In the genomic region with DNA sequence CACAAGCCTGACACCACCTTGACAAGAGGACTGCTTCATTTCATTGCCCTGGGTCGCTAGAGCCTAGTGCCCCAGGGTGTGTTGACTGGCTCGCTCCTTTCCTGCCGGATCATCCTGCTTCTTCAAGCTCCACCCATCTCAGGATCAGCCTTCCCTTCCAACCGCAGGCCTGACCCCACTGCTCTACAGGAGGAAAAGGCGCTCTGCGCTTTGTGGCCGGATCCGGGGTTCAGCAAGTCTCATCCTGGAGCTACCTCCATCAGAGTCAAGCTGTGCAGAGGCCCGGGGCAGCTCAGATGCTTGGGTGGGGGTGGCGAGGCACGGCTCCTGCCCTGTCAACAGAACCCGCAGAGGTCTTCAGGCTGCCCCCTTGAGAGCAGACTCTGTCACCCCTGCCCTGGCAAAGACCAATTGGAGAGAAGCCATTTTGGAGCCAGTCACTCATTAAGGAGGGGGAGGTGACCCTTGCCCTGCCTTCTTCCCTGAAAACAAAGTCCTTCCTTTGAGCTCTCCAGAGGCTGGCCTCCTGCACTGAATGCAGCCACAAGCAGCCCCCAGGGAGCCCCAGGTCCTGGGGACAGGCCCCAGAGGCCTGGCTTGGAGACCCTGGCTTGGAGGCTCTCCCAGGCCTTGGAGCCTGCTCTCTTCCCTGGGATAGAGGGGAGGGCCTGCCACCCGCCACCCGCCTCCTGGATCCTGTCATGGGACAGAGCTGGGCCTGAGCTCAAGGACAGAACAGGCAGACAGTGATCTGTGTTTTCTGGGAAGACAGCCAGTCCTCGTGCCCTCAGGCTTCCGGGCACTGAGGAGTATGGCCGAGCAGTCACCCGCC, we compare ENCODE assay signal across 7 cellular contexts.
DNase-seq lines count a peak whose midpoint lies in the region; ATAC-seq and TF ChIP-seq lines count a peak whose summit lies in the region.

No MANE protein-coding gene starts in this region.

- H3K4me3 Mint-ChIP-seq in activated CD4-positive, alpha-beta T cell treated with anti-CD3 and anti-CD28 coated beads, Interleukin-2, amount 10 ng/mL, durations not matched to agents 24 days and 14 days, result no peak overlapping the region

- H3K36me3 Mint-ChIP-seq in activated CD4-positive, alpha-beta T cell treated with anti-CD3 and anti-CD28 coated beads, Interleukin-2, amount 10 ng/mL, durations not matched to agents 24 days and 14 days (ENCODE audit: low read depth), result no peaks in the 10 kb centered on the region

- TF ChIP-seq CTCF in RWPE1 (conservative IDR thresholded peaks at IDR 0.05; ENCODE audit: low read depth) (no peak), mucosa of descending colon (IDR thresholded peaks at IDR 0.05) (no peak)

- H3K27ac Mint-ChIP-seq in activated CD4-positive, alpha-beta T cell treated with anti-CD3 and anti-CD28 coated beads, Interleukin-2, amount 10 ng/mL, durations not matched to agents 24 days and 14 days, result no peak overlapping the region

- peak overlapping the region; percentile 78 for H3K27ac ChIP-seq in RWPE1

- H3K9me3 Mint-ChIP-seq in activated CD4-positive, alpha-beta T cell treated with anti-CD3 and anti-CD28 coated beads, Interleukin-2, amount 10 ng/mL, durations not matched to agents 24 days and 14 days, result no peaks in the 10 kb centered on the region

- ATAC-seq in esophagus mucosa (peak; percentile 64), mucosa of descending colon (peak; percentile 43)
- no peak for ATAC-seq in activated CD4-positive, CD25-positive, alpha-beta regulatory T cell treated with anti-CD3 and anti-CD28 coated beads, Interleukin-2, amount 50 U/mL, for 24 hours

- no peak for DNase-seq in RWPE1 (ENCODE audit: low spot score)
- DNase-seq in mucosa of descending colon, result peak; percentile 36 to 65 (median 42)
- DNase-seq in ureter (ENCODE audit: low spot score), result peak; percentile 89
- no peak for DNase-seq in activated CD4-positive, alpha-beta T cell treated with anti-CD3 and anti-CD28 coated beads, Interleukin-2, amount 10 ng/mL, durations not matched to agents 24 days and 14 days
- no peak for DNase-seq in iPS-NIHi11 (ENCODE audit: low spot score)

- intact Hi-C loops in mucosa of descending colon (cut with DNase I, micrococcal nuclease), result no loop called here
- intact Hi-C loops in activated CD4-positive, alpha-beta T cell treated with anti-CD3 and anti-CD28 coated beads, Interleukin-2, amount 10 ng/mL, durations not matched to agents 24 days and 14 days (cut with micrococcal nuclease), result no loop called here

- H3K4me1 ChIP-seq in mucosa of descending colon (ENCODE audit: low read depth), result peaks cover 7% of the 10 kb centered on the region

- no peaks in the 10 kb centered on the region for H3K9me3 ChIP-seq in mucosa of descending colon

- peaks cover 10% of the 10 kb centered on the region for H3K4me1 Mint-ChIP-seq in activated CD4-positive, alpha-beta T cell treated with anti-CD3 and anti-CD28 coated beads, Interleukin-2, amount 10 ng/mL, durations not matched to agents 24 days and 14 days

- no peaks in the 10 kb centered on the region for H3K36me3 ChIP-seq in mucosa of descending colon (ENCODE audit: low read depth)

- H3K27me3 Mint-ChIP-seq in activated CD4-positive, alpha-beta T cell treated with anti-CD3 and anti-CD28 coated beads, Interleukin-2, amount 10 ng/mL, durations not matched to agents 24 days and 14 days, result peaks cover 12% of the 10 kb centered on the region

- CTCF ChIA-PET in RWPE1 (lab: Yijun Ruan, JAX), result interaction anchor here (0.6 kb wide), 1 partner anchor 136 kb away, joined by 3 read pairs; no protein-coding TSS in a partner anchor

- POLR2A ChIA-PET in RWPE1 (lab: Yijun Ruan, JAX; ENCODE audit: low non-redundant PET), result no interaction called here

- no peak overlapping the region for H3K4me3 ChIP-seq in mucosa of descending colon

Comparison
In these comparisons a context has a peak if more than half of its experiments do, and no peak if none do; other contexts are left out.
1. DNase-seq: peak in mucosa of descending colon (3 of 3) and ureter (single experiment); none in RWPE1 (single experiment), activated CD4-positive, alpha-beta T cell treated with anti-CD3 and anti-CD28 coated beads, Interleukin-2, amount 10 ng/mL, durations not matched to agents 24 days and 14 days (single experiment) and iPS-NIHi11 (single experiment).
2. ATAC-seq: peak in esophagus mucosa (single experiment) and mucosa of descending colon (single experiment); none in activated CD4-positive, CD25-positive, alpha-beta regulatory T cell treated with anti-CD3 and anti-CD28 coated beads, Interleukin-2, amount 50 U/mL, for 24 hours (0 of 2).